Comparison of ENCODE assay signal across 8 cellular contexts in genomic region chr20:1118004-1118335, GRCh38. TPM values are rescaled to one million over a fixed set of nuclear protein-coding genes. Genes with fewer than 3 reads are reported as not detected.
DNase-seq lines count a peak whose midpoint lies in the region; ATAC-seq, FAIRE-seq and TF ChIP-seq lines count a peak whose summit lies in the region.

No MANE protein-coding gene starts in this region.

- in situ Hi-C loops in HepG2 (cut with HindIII; ENCODE audit: extremely low pct_ligation_motif_present, low pct_unique_long_range_greater_than_20kb), result loop anchor here (5.0 kb wide), 1 partner anchor 69 kb away; no protein-coding TSS in a partner anchor

- H3K4me2 ChIP-seq in HepG2 (ENCODE audit: low read depth, low read length), result peak overlapping the region; percentile 87

- H3K27ac Mint-ChIP-seq in activated CD4-positive, alpha-beta T cell treated with anti-CD3 and anti-CD28 coated beads for 36 hours, result peak overlapping the region; percentile 93

- peaks cover 33% of the 10 kb centered on the region for H3K36me3 Mint-ChIP-seq in activated CD4-positive, alpha-beta T cell treated with anti-CD3 and anti-CD28 coated beads for 36 hours (ENCODE audit: low read depth)

- no peak for TF ChIP-seq RAD21 in HepG2 (CRISPR knock-in tag; IDR thresholded peaks at IDR 0.05)

- 27% methylated on average over 13 of the region's 13 CpGs for WGBS in HepG2 (ENCODE audit: low lambda C conversion rate)
- WGBS in thymus, result 27% methylated on average over 13 of the region's 13 CpGs

- H3K4me1 ChIP-seq in adipocyte (ENCODE audit: control insufficient read depth, insufficient read depth, low read length) (peaks cover 45% of the 10 kb centered on the region), HepG2 (ENCODE audit: insufficient read depth, low read length) (peaks cover 56% of the 10 kb centered on the region), thymus (ENCODE audit: control insufficient read depth, insufficient read depth, low read length) (peaks cover 36% of the 10 kb centered on the region)

- TSS peak; percentile 97 for BruUV-seq in HepG2 (replicated peaks; lab: Mats Ljungman, UMichigan)

- peaks cover 39% of the 10 kb centered on the region for H3K79me2 ChIP-seq in HepG2 (ENCODE audit: insufficient read depth, low read length)

- ATAC-seq in activated CD4-positive, alpha-beta T cell treated with anti-CD3 and anti-CD28 coated beads for 36 hours, result no peak
- no peak for ATAC-seq in HepG2
- ATAC-seq in activated CD4-positive, CD25-positive, alpha-beta regulatory T cell treated with anti-CD3 and anti-CD28 coated beads, Interleukin-2, amount 50 U/mL, for 24 hours, result no peak
- no peak for ATAC-seq in HG02885 (IDR thresholded peaks at IDR 0.05; ENCODE audit: poor library complexity, unreplicated experiment)
- ATAC-seq in HG03571 (IDR thresholded peaks at IDR 0.05; ENCODE audit: unreplicated experiment), result no peak

- CTCF ChIA-PET in activated CD4-positive, alpha-beta T cell treated with anti-CD3 and anti-CD28 coated beads for 36 hours (lab: Charles Lee), result interaction anchor here (0.5 to 1.8 kb wide), 4 partner anchors 9 to 659 kb away, joined by 3 to 8 read pairs (median 4); no protein-coding TSS in a partner anchor
- CTCF ChIA-PET in HepG2 (lab: Yijun Ruan, JAX; ENCODE audit: low intra/inter-chr PET ratio, low total read pairs), result no interaction called here

- TF ChIP-seq CTCF in HepG2 (CRISPR knock-in tag; IDR thresholded peaks at IDR 0.05), result no peak

- H3K27ac ChIP-seq in HepG2 (ENCODE audit: extremely low read length, insufficient read depth, low read length) (peak overlapping the region; percentile 47), thymus (ENCODE audit: low read depth) (no peak overlapping the region)

- H3K27me3 Mint-ChIP-seq in activated CD4-positive, alpha-beta T cell treated with anti-CD3 and anti-CD28 coated beads for 36 hours, result no peaks in the 10 kb centered on the region

- DNase-seq in activated CD4-positive, alpha-beta T cell treated with anti-CD3 and anti-CD28 coated beads for 36 hours, result no peak
- DNase-seq in activated CD4-positive, alpha-beta T cell treated with anti-CD3 and anti-CD28 coated beads, Interleukin-2, amount 50 U/mL, for 4 hours, result no peak
- DNase-seq in adipocyte (ENCODE audit: low read depth), result no peak
- no peak for DNase-seq in HepG2 (ENCODE audit: low spot score)

- H3K36me3 ChIP-seq in adipocyte (ENCODE audit: control insufficient read depth, insufficient read depth, low read length, severe bottlenecking) (no peaks in the 10 kb centered on the region), HepG2 (replicated peaks in 1 of 2; ENCODE audit: control insufficient read depth in 1 of 2, insufficient read depth in 2 of 2, low read length in 2 of 2) (peaks cover 0 to 12% of the 10 kb centered on the region in 2 experiments; a peak in 1 of 5 replicates), thymus (ENCODE audit: control insufficient read depth, insufficient read depth) (peaks cover 7% of the 10 kb centered on the region)

- no peaks in the 10 kb centered on the region for H3K9me3 ChIP-seq in adipocyte (ENCODE audit: control insufficient read depth, low read length)
- H3K9me3 ChIP-seq in HepG2 (ENCODE audit: low read length), result no peaks in the 10 kb centered on the region
- H3K9me3 ChIP-seq in thymus (ENCODE audit: control insufficient read depth), result no peaks in the 10 kb centered on the region

- peaks cover 43% of the 10 kb centered on the region for H3K4me1 Mint-ChIP-seq in activated CD4-positive, alpha-beta T cell treated with anti-CD3 and anti-CD28 coated beads for 36 hours

- H2AFZ ChIP-seq in HepG2 (ENCODE audit: low read length), result peak overlapping the region; percentile 46

- POLR2A ChIA-PET in activated CD4-positive, alpha-beta T cell treated with anti-CD3 and anti-CD28 coated beads for 36 hours (lab: Charles Lee), result no interaction called here
- POLR2A ChIA-PET in HepG2 (lab: Yijun Ruan, JAX), result interaction anchor here (1.0 kb wide), 1 partner anchor 208 kb away, joined by 3 read pairs; no protein-coding TSS in a partner anchor

- H3K27me3 ChIP-seq in adipocyte (replicated peaks; ENCODE audit: control insufficient read depth, insufficient read depth, low read length) (no peaks in the 10 kb centered on the region), HepG2 (ENCODE audit: control insufficient read depth in 1 of 2, insufficient read depth in 2 of 2, low read length in 2 of 2) (no peaks in the 10 kb centered on the region; a peak in 1 of 5 replicates), thymus (ENCODE audit: control insufficient read depth, insufficient read depth) (no peaks in the 10 kb centered on the region)

- intact Hi-C loops in activated CD4-positive, alpha-beta T cell treated with anti-CD3 and anti-CD28 coated beads for 36 hours (cut with DNase I, micrococcal nuclease), result loop anchor here (1.0 to 10.0 kb wide), 14 partner anchors 67 to 1352 kb away; partner anchors contain the start of genes FAM110A (in 2 of the 2), FKBP1A (in 2 of the 2), NSFL1C (in 2 of the 2) and CSNK2A1 (in 1 of the 2)
- intact Hi-C loops in HepG2 (cut with micrococcal nuclease; ENCODE audit: unreplicated experiment), result loop anchor here (1.0 to 10.0 kb wide), 3 partner anchors 69 to 349 kb away; partner anchors contain the start of gene FKBP1A

- H3K9ac ChIP-seq in adipocyte (ENCODE audit: low read length) (peak overlapping the region; percentile 92), HepG2 (ENCODE audit: insufficient read depth, low read depth, low read length) (peak overlapping the region; percentile 95)

- no peaks in the 10 kb centered on the region for H3K9me3 Mint-ChIP-seq in activated CD4-positive, alpha-beta T cell treated with anti-CD3 and anti-CD28 coated beads for 36 hours (ENCODE audit: low read depth)

- TF ChIP-seq EP300 in HepG2 (IDR thresholded peaks at IDR 0.05; ENCODE audit: low read depth in 2 of 2, low read length in 2 of 2) (no peak), HepG2 (CRISPR knock-in tag; IDR thresholded peaks at IDR 0.05; ENCODE audit: borderline replicate concordance) (no peak)

- peak overlapping the region; percentile 94 for H3K4me3 Mint-ChIP-seq in activated CD4-positive, alpha-beta T cell treated with anti-CD3 and anti-CD28 coated beads for 36 hours

- peak overlapping the region; percentile 99 for H3K4me3 ChIP-seq in adipocyte (ENCODE audit: low read length)
- peak overlapping the region; percentile 80 to 99 (median 93) for H3K4me3 ChIP-seq in HepG2 (replicated peaks in 1 of 3; ENCODE audit: insufficient read depth in 1 of 3, low read depth in 2 of 3, low read length in 3 of 3)
- peak overlapping the region; percentile 80 for H3K4me3 ChIP-seq in thymus (ENCODE audit: low read length)

- no peak for FAIRE-seq in HepG2 (lab: Jason Lieb, UNC)

- no peak for TF ChIP-seq POLR2A in HepG2 (IDR thresholded peaks at IDR 0.05; ENCODE audit: insufficient read depth in 1 of 2, low read depth in 2 of 2, low read length in 2 of 2)

- H4K20me1 ChIP-seq in HepG2 (ENCODE audit: insufficient read depth, low read length), result peaks cover 13% of the 10 kb centered on the region

TF ChIP-seq in HepG2, 621 proteins besides CTCF, POLR2A, EP300 and RAD21:
- TF ChIP-seq MTERF4 (CRISPR knock-in tag; IDR thresholded peaks at IDR 0.05) (no peak), CHD4 (IDR thresholded peaks at IDR 0.05; ENCODE audit: borderline replicate concordance, low read length) (peak; percentile 65; the same call in 1 of the 2 replicates), GATA4 (IDR thresholded peaks at IDR 0.05; ENCODE audit: borderline replicate concordance, low read depth) (0 out of 2 replicates have a peak, but pooled peaks have one; percentile 9), NCOA5 (CRISPR knock-in tag; IDR thresholded peaks at IDR 0.05) (peak; percentile 12; the same call in 1 of the 2 replicates), BATF2 (CRISPR knock-in tag; IDR thresholded peaks at IDR 0.05) (peak; percentile 1; the same call in 1 of the 2 replicates)

RNA-seq across cellular contexts. Expression of gene PSMF1, which starts 0.4 kb away (rescaled TPM):
- total RNA-seq in activated CD4-positive, alpha-beta T cell treated with anti-CD3 and anti-CD28 coated beads for 36 hours, result 100 to 1,000 TPM; 143 to 178 TPM
- total RNA-seq in HepG2 (2016; rRNA removed; fragmentation: Illumina TruSeq; extraction: Trizol), result 86.0 and 113 TPM in 2 replicates
- total RNA-seq in HepG2 (2016; cell fraction: cytosol; rRNA removed; fragmentation: Illumina TruSeq; extraction: Trizol; ENCODE audit: low read depth), result 19.7 and 25.4 TPM in 2 replicates
- 84.7 and 89.7 TPM in 2 replicates for total RNA-seq in HepG2 (2016; cell fraction: insoluble cytoplasmic fraction; rRNA removed; fragmentation: Illumina TruSeq; extraction: Trizol)
- 45.7 and 47.8 TPM in 2 replicates for total RNA-seq in HepG2 (2016; cell fraction: membrane; rRNA removed; fragmentation: Illumina TruSeq; extraction: Trizol)
- 55.8 and 66.5 TPM in 2 replicates for total RNA-seq in HepG2 (2016; cell fraction: nucleus; rRNA removed; fragmentation: Illumina TruSeq; extraction: Trizol)
- polyA plus RNA-seq in HepG2 (2011; rRNA removed) (82.5 and 90.6 TPM in 2 replicates), thymus (47.3 TPM)
- 129 and 230 TPM in 2 replicates for polyA plus RNA-seq in HepG2 (2011; cell fraction: cytosol; rRNA removed)
- 130 and 163 TPM in 2 replicates for polyA plus RNA-seq in HepG2 (2011; cell fraction: nucleus; rRNA removed)
- polyA plus RNA-seq in HepG2 (2012), result 209 and 270 TPM in 2 replicates
- polyA plus RNA-seq in HepG2 (2016; cell fraction: cytosol; fragmentation: Illumina TruSeq; extraction: Trizol; ENCODE audit: low read depth), result 182 and 186 TPM in 2 replicates
- polyA plus RNA-seq in HepG2 (2016; cell fraction: insoluble cytoplasmic fraction; fragmentation: Illumina TruSeq; extraction: Trizol; ENCODE audit: low read depth), result 230 and 306 TPM in 2 replicates
- polyA plus RNA-seq in HepG2 (2016; cell fraction: membrane; fragmentation: Illumina TruSeq; extraction: Trizol; ENCODE audit: low read depth), result 158 and 165 TPM in 2 replicates
- polyA plus RNA-seq in HepG2 (2016; cell fraction: nucleus; fragmentation: Illumina TruSeq; extraction: Trizol; ENCODE audit: insufficient read depth, low read depth), result 135 and 140 TPM in 2 replicates
- polyA minus RNA-seq in HepG2 (2011; rRNA and poly(A)+ RNA removed; ENCODE audit: low replicate concordance), result 31.0 and 97.3 TPM in 2 replicates
- polyA minus RNA-seq in HepG2 (2011; cell fraction: cytosol; rRNA and poly(A)+ RNA removed), result 90.7 and 92.5 TPM in 2 replicates
- 67.6 and 70.3 TPM in 2 replicates for polyA minus RNA-seq in HepG2 (2011; cell fraction: nucleus; rRNA and poly(A)+ RNA removed)
